1 cellular context compared by ENCODE assay signal in the genomic region with DNA sequence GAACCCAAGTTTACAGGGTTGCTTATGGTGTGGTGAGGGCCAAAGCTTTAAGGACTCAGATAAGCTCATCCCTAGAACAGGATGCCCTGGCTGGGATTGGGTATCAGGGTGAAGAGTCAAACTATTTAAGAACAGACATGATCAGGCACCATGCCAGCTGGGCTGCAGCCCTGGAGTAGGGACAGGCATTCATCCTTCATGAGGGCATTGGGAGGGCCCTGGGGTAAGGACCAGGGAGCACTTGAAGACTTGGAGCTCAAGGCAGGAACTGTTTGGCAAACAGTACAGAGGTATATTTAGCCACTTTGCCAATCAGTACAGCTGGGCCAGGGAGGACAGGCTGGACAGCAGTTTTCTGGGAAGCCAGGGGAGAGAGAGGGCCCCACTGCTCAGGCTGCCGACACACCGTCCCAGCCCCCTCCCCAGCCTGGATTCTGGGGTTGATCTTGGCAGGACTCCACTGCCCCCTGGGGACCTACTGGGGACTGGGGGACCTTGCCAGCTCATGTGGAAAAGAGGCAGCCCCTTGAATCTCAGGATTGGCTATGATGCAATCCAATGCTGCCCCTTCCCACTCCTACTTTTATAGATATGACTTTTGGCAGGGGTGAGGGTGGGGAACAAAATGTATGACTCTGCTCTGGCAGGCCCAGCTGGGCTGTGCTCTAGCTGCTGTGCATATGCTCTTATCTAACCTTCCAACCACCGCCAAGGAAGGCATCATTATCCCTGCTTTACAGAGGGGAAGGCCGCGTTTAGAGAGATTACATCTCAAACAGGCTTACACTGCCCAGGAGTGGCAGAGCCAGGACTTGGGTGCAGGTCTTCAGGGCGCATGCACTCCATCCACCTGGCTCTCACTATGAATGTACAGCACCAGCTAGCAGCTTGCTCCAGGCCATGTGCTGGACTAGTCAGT.
TF ChIP-seq lines count a peak whose summit lies in the region.

No MANE protein-coding gene starts in this region.

TF ChIP-seq in H1, 55 proteins besides CTCF, POLR2A, EP300 and RAD21:
- TF ChIP-seq SP4 (IDR thresholded peaks at IDR 0.05; ENCODE audit: low read length) (no peak), RFX5 (IDR thresholded peaks at IDR 0.05; ENCODE audit: borderline replicate concordance, low read depth, low read length) (no peak), ZNF274 (IDR thresholded peaks at IDR 0.05; ENCODE audit: borderline replicate concordance, extremely low read depth, low read length) (no peak), GABPA (IDR thresholded peaks at IDR 0.05; ENCODE audit: borderline replicate concordance, insufficient read depth, low read length) (no peak), HDAC2 (IDR thresholded peaks at IDR 0.05; ENCODE audit: borderline replicate concordance in 1 of 2, low read depth in 2 of 2, low read length in 2 of 2) (no peak), ASH2L (IDR thresholded peaks at IDR 0.05; ENCODE audit: low read length) (no peak), MAFK (IDR thresholded peaks at IDR 0.05; ENCODE audit: low read depth, low read length) (no peak), POU5F1 (IDR thresholded peaks at IDR 0.05; ENCODE audit: low read depth, low read length) (no peak), RXRA (IDR thresholded peaks at IDR 0.05; ENCODE audit: insufficient read depth, low read depth, low read length) (no peak), SP1 (IDR thresholded peaks at IDR 0.05; ENCODE audit: low read depth, low read length) (no peak), FOSL1 (IDR thresholded peaks at IDR 0.05; ENCODE audit: insufficient read depth, low read depth, low read length) (no peak)
- TF ChIP-seq, protein P1, sequence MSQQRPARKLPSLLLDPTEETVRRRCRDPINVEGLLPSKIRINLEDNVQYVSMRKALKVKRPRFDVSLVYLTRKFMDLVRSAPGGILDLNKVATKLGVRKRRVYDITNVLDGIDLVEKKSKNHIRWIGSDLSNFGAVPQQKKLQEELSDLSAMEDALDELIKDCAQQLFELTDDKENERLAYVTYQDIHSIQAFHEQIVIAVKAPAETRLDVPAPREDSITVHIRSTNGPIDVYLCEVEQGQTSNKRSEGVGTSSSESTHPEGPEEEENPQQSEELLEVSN (IDR thresholded peaks at IDR 0.05) = no peak
- TF ChIP-seq, protein P2, sequence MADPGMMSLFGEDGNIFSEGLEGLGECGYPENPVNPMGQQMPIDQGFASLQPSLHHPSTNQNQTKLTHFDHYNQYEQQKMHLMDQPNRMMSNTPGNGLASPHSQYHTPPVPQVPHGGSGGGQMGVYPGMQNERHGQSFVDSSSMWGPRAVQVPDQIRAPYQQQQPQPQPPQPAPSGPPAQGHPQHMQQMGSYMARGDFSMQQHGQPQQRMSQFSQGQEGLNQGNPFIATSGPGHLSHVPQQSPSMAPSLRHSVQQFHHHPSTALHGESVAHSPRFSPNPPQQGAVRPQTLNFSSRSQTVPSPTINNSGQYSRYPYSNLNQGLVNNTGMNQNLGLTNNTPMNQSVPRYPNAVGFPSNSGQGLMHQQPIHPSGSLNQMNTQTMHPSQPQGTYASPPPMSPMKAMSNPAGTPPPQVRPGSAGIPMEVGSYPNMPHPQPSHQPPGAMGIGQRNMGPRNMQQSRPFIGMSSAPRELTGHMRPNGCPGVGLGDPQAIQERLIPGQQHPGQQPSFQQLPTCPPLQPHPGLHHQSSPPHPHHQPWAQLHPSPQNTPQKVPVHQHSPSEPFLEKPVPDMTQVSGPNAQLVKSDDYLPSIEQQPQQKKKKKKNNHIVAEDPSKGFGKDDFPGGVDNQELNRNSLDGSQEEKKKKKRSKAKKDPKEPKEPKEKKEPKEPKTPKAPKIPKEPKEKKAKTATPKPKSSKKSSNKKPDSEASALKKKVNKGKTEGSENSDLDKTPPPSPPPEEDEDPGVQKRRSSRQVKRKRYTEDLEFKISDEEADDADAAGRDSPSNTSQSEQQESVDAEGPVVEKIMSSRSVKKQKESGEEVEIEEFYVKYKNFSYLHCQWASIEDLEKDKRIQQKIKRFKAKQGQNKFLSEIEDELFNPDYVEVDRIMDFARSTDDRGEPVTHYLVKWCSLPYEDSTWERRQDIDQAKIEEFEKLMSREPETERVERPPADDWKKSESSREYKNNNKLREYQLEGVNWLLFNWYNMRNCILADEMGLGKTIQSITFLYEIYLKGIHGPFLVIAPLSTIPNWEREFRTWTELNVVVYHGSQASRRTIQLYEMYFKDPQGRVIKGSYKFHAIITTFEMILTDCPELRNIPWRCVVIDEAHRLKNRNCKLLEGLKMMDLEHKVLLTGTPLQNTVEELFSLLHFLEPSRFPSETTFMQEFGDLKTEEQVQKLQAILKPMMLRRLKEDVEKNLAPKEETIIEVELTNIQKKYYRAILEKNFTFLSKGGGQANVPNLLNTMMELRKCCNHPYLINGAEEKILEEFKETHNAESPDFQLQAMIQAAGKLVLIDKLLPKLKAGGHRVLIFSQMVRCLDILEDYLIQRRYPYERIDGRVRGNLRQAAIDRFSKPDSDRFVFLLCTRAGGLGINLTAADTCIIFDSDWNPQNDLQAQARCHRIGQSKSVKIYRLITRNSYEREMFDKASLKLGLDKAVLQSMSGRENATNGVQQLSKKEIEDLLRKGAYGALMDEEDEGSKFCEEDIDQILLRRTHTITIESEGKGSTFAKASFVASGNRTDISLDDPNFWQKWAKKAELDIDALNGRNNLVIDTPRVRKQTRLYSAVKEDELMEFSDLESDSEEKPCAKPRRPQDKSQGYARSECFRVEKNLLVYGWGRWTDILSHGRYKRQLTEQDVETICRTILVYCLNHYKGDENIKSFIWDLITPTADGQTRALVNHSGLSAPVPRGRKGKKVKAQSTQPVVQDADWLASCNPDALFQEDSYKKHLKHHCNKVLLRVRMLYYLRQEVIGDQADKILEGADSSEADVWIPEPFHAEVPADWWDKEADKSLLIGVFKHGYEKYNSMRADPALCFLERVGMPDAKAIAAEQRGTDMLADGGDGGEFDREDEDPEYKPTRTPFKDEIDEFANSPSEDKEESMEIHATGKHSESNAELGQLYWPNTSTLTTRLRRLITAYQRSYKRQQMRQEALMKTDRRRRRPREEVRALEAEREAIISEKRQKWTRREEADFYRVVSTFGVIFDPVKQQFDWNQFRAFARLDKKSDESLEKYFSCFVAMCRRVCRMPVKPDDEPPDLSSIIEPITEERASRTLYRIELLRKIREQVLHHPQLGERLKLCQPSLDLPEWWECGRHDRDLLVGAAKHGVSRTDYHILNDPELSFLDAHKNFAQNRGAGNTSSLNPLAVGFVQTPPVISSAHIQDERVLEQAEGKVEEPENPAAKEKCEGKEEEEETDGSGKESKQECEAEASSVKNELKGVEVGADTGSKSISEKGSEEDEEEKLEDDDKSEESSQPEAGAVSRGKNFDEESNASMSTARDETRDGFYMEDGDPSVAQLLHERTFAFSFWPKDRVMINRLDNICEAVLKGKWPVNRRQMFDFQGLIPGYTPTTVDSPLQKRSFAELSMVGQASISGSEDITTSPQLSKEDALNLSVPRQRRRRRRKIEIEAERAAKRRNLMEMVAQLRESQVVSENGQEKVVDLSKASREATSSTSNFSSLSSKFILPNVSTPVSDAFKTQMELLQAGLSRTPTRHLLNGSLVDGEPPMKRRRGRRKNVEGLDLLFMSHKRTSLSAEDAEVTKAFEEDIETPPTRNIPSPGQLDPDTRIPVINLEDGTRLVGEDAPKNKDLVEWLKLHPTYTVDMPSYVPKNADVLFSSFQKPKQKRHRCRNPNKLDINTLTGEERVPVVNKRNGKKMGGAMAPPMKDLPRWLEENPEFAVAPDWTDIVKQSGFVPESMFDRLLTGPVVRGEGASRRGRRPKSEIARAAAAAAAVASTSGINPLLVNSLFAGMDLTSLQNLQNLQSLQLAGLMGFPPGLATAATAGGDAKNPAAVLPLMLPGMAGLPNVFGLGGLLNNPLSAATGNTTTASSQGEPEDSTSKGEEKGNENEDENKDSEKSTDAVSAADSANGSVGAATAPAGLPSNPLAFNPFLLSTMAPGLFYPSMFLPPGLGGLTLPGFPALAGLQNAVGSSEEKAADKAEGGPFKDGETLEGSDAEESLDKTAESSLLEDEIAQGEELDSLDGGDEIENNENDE (IDR thresholded peaks at IDR 0.05; ENCODE audit: insufficient replicate concordance, low read length) = no peak
